Comparison of ENCODE assay signal across 15 cellular contexts in the genomic region with DNA sequence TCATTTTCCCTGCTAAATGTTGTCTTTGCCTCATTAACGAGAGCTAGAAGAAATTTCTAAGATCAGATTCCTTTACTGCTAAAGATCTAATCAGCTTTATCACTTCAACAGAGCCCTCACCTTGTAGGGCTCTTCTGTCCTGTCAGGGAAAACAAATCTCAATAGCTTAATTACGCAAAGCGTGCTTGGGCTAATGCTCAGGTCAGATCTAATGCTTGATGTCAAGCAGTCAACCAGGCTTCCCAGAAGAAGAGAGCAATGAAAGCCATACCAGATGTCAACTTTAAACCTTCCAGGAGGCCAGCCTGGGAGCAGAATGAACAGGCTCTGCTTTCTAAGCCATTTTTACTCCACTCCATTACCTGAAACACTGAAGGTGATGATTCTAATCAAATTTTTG.
"Had no signal": no experiment of that assay in that cellular context is flagged by ENCODE, and none has a peak within 500 bp of the region (broad histone marks: within the 10 kb centered on the region; RNA-seq: fewer than 3 reads in every experiment).

No MANE protein-coding gene starts in this region.

- H3K27ac Mint-ChIP-seq: activated naive CD4-positive, alpha-beta T cell treated with anti-CD3 and anti-CD28 coated beads for 36 hours; activated naive CD8-positive, alpha-beta T cell treated with anti-CD3 and anti-CD28 coated beads, Interleukin-2, amount 50 U/mL, for 24 hours; activated T-helper 17 cell treated with anti-CD3 and anti-CD28 coated beads, Interleukin-2, amount 50 U/mL, for 72 hours; T-cell had no signal

- H3K9me3 ChIP-seq: ascending aorta, sigmoid colon, spleen, stomach, thoracic aorta had no signal

- DNase-seq: activated CD4-positive, alpha-beta T cell treated with anti-CD3 and anti-CD28 coated beads for 1 hour; activated CD4-positive, alpha-beta T cell treated with anti-CD3 and anti-CD28 coated beads, Interleukin-2, amount 50 U/mL, for 48 hours; activated naive CD4-positive, alpha-beta T cell treated with anti-CD3 and anti-CD28 coated beads for 36 hours; activated naive CD8-positive, alpha-beta T cell treated with anti-CD3 and anti-CD28 coated beads, Interleukin-2, amount 50 U/mL, for 24 hours; hypothalamus; kidney glomerular epithelial cell; sigmoid colon; spleen; stomach; T-cell; T-helper 9 cell had no signal

- H3K27ac ChIP-seq: ascending aorta, sigmoid colon, spleen, stomach, thoracic aorta had no signal

- H3K4me3 Mint-ChIP-seq: activated naive CD4-positive, alpha-beta T cell treated with anti-CD3 and anti-CD28 coated beads for 36 hours; activated naive CD8-positive, alpha-beta T cell treated with anti-CD3 and anti-CD28 coated beads, Interleukin-2, amount 50 U/mL, for 24 hours; activated T-helper 17 cell treated with anti-CD3 and anti-CD28 coated beads, Interleukin-2, amount 50 U/mL, for 72 hours; T-cell had no signal

- H3K27me3 Mint-ChIP-seq: activated naive CD8-positive, alpha-beta T cell treated with anti-CD3 and anti-CD28 coated beads, Interleukin-2, amount 50 U/mL, for 24 hours; activated T-helper 17 cell treated with anti-CD3 and anti-CD28 coated beads, Interleukin-2, amount 50 U/mL, for 72 hours; T-cell had no signal

- FAIRE-seq: bronchial epithelial cell had no signal

- H3K27me3 ChIP-seq: ascending aorta, sigmoid colon, spleen, stomach had no signal

- H3K9me3 Mint-ChIP-seq: activated naive CD4-positive, alpha-beta T cell treated with anti-CD3 and anti-CD28 coated beads for 36 hours; activated naive CD8-positive, alpha-beta T cell treated with anti-CD3 and anti-CD28 coated beads, Interleukin-2, amount 50 U/mL, for 24 hours; activated T-helper 17 cell treated with anti-CD3 and anti-CD28 coated beads, Interleukin-2, amount 50 U/mL, for 72 hours; T-cell had no signal

- H3K36me3 Mint-ChIP-seq: T-cell had no signal

- H3K36me3 ChIP-seq: ascending aorta, sigmoid colon, spleen, stomach, thoracic aorta had no signal

- H3K4me3 ChIP-seq: ascending aorta, sigmoid colon, spleen, stomach, thoracic aorta had no signal

- ATAC-seq: activated naive CD8-positive, alpha-beta T cell treated with anti-CD3 and anti-CD28 coated beads, Interleukin-2, amount 50 U/mL, for 24 hours; activated T-helper 17 cell treated with anti-CD3 and anti-CD28 coated beads, Interleukin-2, amount 50 U/mL, for 72 hours; T-cell had no signal

- H3K4me1 Mint-ChIP-seq: activated T-helper 17 cell treated with anti-CD3 and anti-CD28 coated beads, Interleukin-2, amount 50 U/mL, for 72 hours had no signal

- H3K4me1 ChIP-seq: ascending aorta, sigmoid colon had no signal
